ENCODE assay signal across 12 cellular contexts in genomic region chr16:72844225-72844920, GRCh38.
DNase-seq lines count a peak whose midpoint lies in the region; ATAC-seq and TF ChIP-seq lines count a peak whose summit lies in the region.
"Had no signal": no experiment of that assay in that cellular context is flagged by ENCODE, and none has a peak within 500 bp of the region (broad histone marks: within the 10 kb centered on the region; RNA-seq: fewer than 3 reads in every experiment).

No MANE protein-coding gene starts in this region.

- no peaks in the 10 kb centered on the region for H3K79me2 ChIP-seq in Loucy (ENCODE audit: insufficient read depth, low read length)
- no peaks in the 10 kb centered on the region for H3K79me2 ChIP-seq in neural progenitor cell (ENCODE audit: low read depth)

- peak overlapping the region; percentile 59 for H2AFZ ChIP-seq in Loucy (ENCODE audit: low read length)
- no peak overlapping the region for H2AFZ ChIP-seq in neural progenitor cell (replicated peaks)

- H3K4me3 Mint-ChIP-seq in neural progenitor cell: peak overlapping the region; percentile 31
- H3K4me3 Mint-ChIP-seq: natural killer cell had no signal

- peaks cover 8% of the 10 kb centered on the region for H3K27me3 Mint-ChIP-seq in neural progenitor cell (ENCODE audit: insufficient read depth, low read depth)

- no peaks in the 10 kb centered on the region for H4K20me1 ChIP-seq in Loucy (ENCODE audit: insufficient read depth, low read length, poor library complexity, severe bottlenecking)
- peaks cover 8% of the 10 kb centered on the region for H4K20me1 ChIP-seq in neural progenitor cell (ENCODE audit: low read depth)

- 0 out of 2 replicates have a peak, but pooled peaks cover 3% of the 10 kb centered on the region for H3F3A ChIP-seq in Loucy (ENCODE audit: low read depth)
- peaks cover 25% of the 10 kb centered on the region for H3F3A ChIP-seq in neural progenitor cell (ENCODE audit: low read depth)

- H3K9me2 ChIP-seq in Loucy (replicated peaks; ENCODE audit: low read depth, low read length): no peaks in the 10 kb centered on the region

- no peaks in the 10 kb centered on the region for H3K9me3 Mint-ChIP-seq in neural progenitor cell
- H3K9me3 Mint-ChIP-seq: natural killer cell had no signal

- TF ChIP-seq CTCF in Loucy (conservative IDR thresholded peaks at IDR 0.05; ENCODE audit: low read length) (no peak), ascending aorta (IDR thresholded peaks at IDR 0.05) (no peak), neural progenitor cell (IDR thresholded peaks at IDR 0.05) (no peak)

- H3K4me1 ChIP-seq in Loucy (ENCODE audit: insufficient read depth, low read length, poor library complexity, severe bottlenecking): peaks cover 50% of the 10 kb centered on the region
- H3K4me1 ChIP-seq in ascending aorta: peaks cover 18 to 50% of the 10 kb centered on the region in 2 donors
- peaks cover 40% of the 10 kb centered on the region for H3K4me1 ChIP-seq in neural progenitor cell

- H3K4me3 ChIP-seq in Loucy (ENCODE audit: low read length, poor library complexity, severe bottlenecking) (peak overlapping the region; percentile 49), ascending aorta (no peak overlapping the region), neural progenitor cell (no peak overlapping the region), MG63 (no peak overlapping the region)

- H3K9ac ChIP-seq in Loucy (ENCODE audit: low read depth, low read length, poor library complexity, severe bottlenecking): peak overlapping the region; percentile 66
- H3K9ac ChIP-seq in neural progenitor cell: no peak overlapping the region

- peak overlapping the region; percentile 96 to 98 for H3K27ac ChIP-seq in ascending aorta
- H3K27ac ChIP-seq in neural progenitor cell: peak overlapping the region; percentile 70

- intact Hi-C loops in ascending aorta (cut with DNase I): loop anchor here (10.0 kb wide), 1 partner anchor 60 kb away; no protein-coding TSS in a partner anchor

- DNase-seq in NOMO-1 treated with DMSO at 0.1 percent for 48 hours (lab: John Stamatoyannopoulos, UW; ENCODE audit: unreplicated experiment) (peak; percentile 46), NOMO-1 treated with dmso at 0.1 percent for 144 hours (lab: John Stamatoyannopoulos, UW; ENCODE audit: unreplicated experiment) (no peak), ascending aorta (ENCODE audit: low spot score in 2 of 2) (no peak), neural progenitor cell (ENCODE audit: low spot score) (peak; percentile 43), MG63 (no peak)
- DNase-seq: IMR-90; natural killer cell; PC-3; stimulated activated CD4-positive, alpha-beta T cell treated with anti-CD3 and anti-CD28 coated beads, Interleukin-12 subunit alpha, Interleukin-12 subunit beta, amount 100 ng/mL, for 4 hours had no signal

- H3K36me3 ChIP-seq in Loucy (ENCODE audit: insufficient read depth, low read length) (no peaks in the 10 kb centered on the region), ascending aorta (no peaks in the 10 kb centered on the region), neural progenitor cell (no peaks in the 10 kb centered on the region), MG63 (no peaks in the 10 kb centered on the region)

- H3K4me1 Mint-ChIP-seq in neural progenitor cell: peaks cover 82% of the 10 kb centered on the region

- H3K36me3 Mint-ChIP-seq in neural progenitor cell: no peaks in the 10 kb centered on the region
- H3K36me3 Mint-ChIP-seq: natural killer cell had no signal

- H3K4me2 ChIP-seq in Loucy (ENCODE audit: low read depth, low read length, poor library complexity, severe bottlenecking): peak overlapping the region; percentile 77
- H3K4me2 ChIP-seq in neural progenitor cell: peak overlapping the region; percentile 36

- H3K27ac Mint-ChIP-seq in neural progenitor cell: peak overlapping the region; percentile 91

- H3K9me3 ChIP-seq in Loucy (ENCODE audit: insufficient read depth, low read depth, low read length): no peaks in the 10 kb centered on the region
- no peaks in the 10 kb centered on the region for H3K9me3 ChIP-seq in ascending aorta
- no peaks in the 10 kb centered on the region for H3K9me3 ChIP-seq in neural progenitor cell (ENCODE audit: low read depth)
- no peaks in the 10 kb centered on the region for H3K9me3 ChIP-seq in MG63

- ATAC-seq in HG03159 (IDR thresholded peaks at IDR 0.05; ENCODE audit: unreplicated experiment) (no peak), HG02588 (IDR thresholded peaks at IDR 0.05; ENCODE audit: unreplicated experiment) (no peak)
- ATAC-seq: PC-3 had no signal

- H3K27me3 ChIP-seq in Loucy (ENCODE audit: insufficient read depth, low read length, poor library complexity, severe bottlenecking): no peaks in the 10 kb centered on the region
- no peaks in the 10 kb centered on the region for H3K27me3 ChIP-seq in ascending aorta
- no peaks in the 10 kb centered on the region for H3K27me3 ChIP-seq in neural progenitor cell
- H3K27me3 ChIP-seq in MG63: no peaks in the 10 kb centered on the region

Comparison
In these comparisons a context has a peak if more than half of its experiments do, and no peak if none do; other contexts are left out.
1. DNase-seq: peak in NOMO-1 treated with DMSO at 0.1 percent for 48 hours (single experiment) and neural progenitor cell (single experiment); none in NOMO-1 treated with dmso at 0.1 percent for 144 hours (single experiment), ascending aorta (0 of 2) and MG63 (single experiment).